23 cellular contexts compared by ENCODE assay signal in the genomic region with DNA sequence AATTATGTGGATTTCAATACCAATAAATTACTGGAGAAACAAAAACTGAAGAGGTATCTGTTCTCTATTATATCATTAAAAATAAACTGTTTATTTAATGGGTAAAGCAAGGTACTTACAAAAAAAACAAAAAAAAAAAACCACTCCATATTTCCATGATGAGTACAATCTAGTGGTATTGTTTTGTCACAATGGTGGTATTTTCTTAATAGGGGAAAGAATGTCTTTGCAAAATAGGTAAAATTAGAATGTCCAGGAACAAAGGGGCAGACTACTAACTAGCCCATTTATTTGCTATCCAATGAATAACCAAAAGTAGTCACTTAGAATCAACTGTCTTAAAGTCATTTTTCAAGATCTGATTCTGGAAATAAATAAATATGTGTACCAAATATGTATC.
"Had no signal": no experiment of that assay in that cellular context is flagged by ENCODE, and none has a peak within 500 bp of the region (broad histone marks: within the 10 kb centered on the region; RNA-seq: fewer than 3 reads in every experiment).

No MANE protein-coding gene starts in this region.

- H3K9me3 ChIP-seq: body of pancreas, colonic mucosa, left lung, lower lobe of right lung, mucosa of descending colon, right lobe of liver, testis had no signal

- H3K36me3 ChIP-seq: colonic mucosa, WERI-Rb-1 had no signal

- DNase-seq: activated CD4-positive, alpha-beta memory T cell treated with anti-CD3 and anti-CD28 coated beads, Interleukin-2, amount 10 ng/mL, durations not matched to agents 7 days and 5 days; activated CD4-positive, alpha-beta T cell treated with anti-CD3 and anti-CD28 coated beads, Interleukin-2, amount 10 ng/mL, durations not matched to agents 24 days and 14 days; activated naive CD8-positive, alpha-beta T cell treated with anti-CD3 and anti-CD28 coated beads, Interleukin-2, amount 50 U/mL, for 24 hours; activated T-cell treated with anti-CD3 and anti-CD28 coated beads, Interleukin-2, amount 50 U/mL, for 4 hours; body of pancreas; colonic mucosa; effector memory CD4-positive, alpha-beta T cell; foreskin fibroblast; head of caudate nucleus; hypothalamus; left lung; lower lobe of right lung; mesendoderm; mucosa of descending colon; right lobe of liver; stimulated activated CD4-positive, alpha-beta T cell treated with anti-CD3 and anti-CD28 coated beads, Interleukin-12 subunit alpha, Interleukin-12 subunit beta, amount 100 ng/mL, for 4 hours; stimulated activated CD4-positive, alpha-beta T cell treated with anti-CD3 and anti-CD28 coated beads, Interleukin-4, amount 100 ng/mL, for 1 hour; stimulated activated naive CD8-positive, alpha-beta T cell treated with anti-CD3 and anti-CD28 coated beads, Interleukin-15, Interleukin-2, amounts not matched to agents 100 U/mL and 50 U/mL, for 24 hours; T-helper 17 cell; T1000; testis; WERI-Rb-1 had no signal

- H3K4me1 ChIP-seq: body of pancreas, colonic mucosa, left lung, lower lobe of right lung, right lobe of liver, testis had no signal

- H3K27me3 ChIP-seq: body of pancreas, colonic mucosa, left lung, right lobe of liver, testis had no signal

- H3K27ac ChIP-seq: body of pancreas, colonic mucosa, left lung, lower lobe of right lung, right lobe of liver, skin epidermis, testis, WERI-Rb-1 had no signal

- H3K4me3 ChIP-seq: body of pancreas, colonic mucosa, left lung, lower lobe of right lung, mucosa of descending colon, right lobe of liver, skin epidermis, testis had no signal
